Comparison of ENCODE assay signal across 35 cellular contexts in genomic region chr5:1261643-1262042, GRCh38. TPM values are rescaled to one million over a fixed set of nuclear protein-coding genes. Genes with fewer than 3 reads are reported as not detected.
"Had no signal": no experiment of that assay in that cellular context is flagged by ENCODE, and none has a peak within 500 bp of the region (broad histone marks: within the 10 kb centered on the region; RNA-seq: fewer than 3 reads in every experiment).

No MANE protein-coding gene starts in this region.

- H3K9me3 ChIP-seq: MG63 had no signal

- H3K27ac ChIP-seq: KMS-11 had no signal

- DNase-seq: Karpas-422, Kasumi-1, KG1, MG63, MM.1S, MV-4-11, NCI-H1048, NCI-H1092, NCI-H1092 treated with DMSO at 0.1 percent for 48 hours, NCI-H1105, NCI-H1105 treated with DMSO at 0.1 percent for 48 hours, NCI-H1417 treated with DMSO at 0.1 percent for 48 hours, NCI-H1436, NCI-H1436 treated with DMSO at 0.1 percent for 48 hours, NCI-H146, NCI-H1694, NCI-H1694 treated with DMSO at 0.1 percent for 48 hours, NCI-H187, NCI-H187 treated with DMSO at 0.1 percent for 48 hours, NCI-H2029, NCI-H2029 treated with DMSO at 0.1 percent for 48 hours, NCI-H2081 treated with DMSO at 0.1 percent for 48 hours, NCI-H2107, NCI-H2171 treated with DMSO at 0.1 percent for 48 hours, NCI-H2227 treated with DMSO at 0.1 percent for 48 hours, NCI-H226, NCI-H345, NCI-H446, NCI-H446 treated with DMSO at 0.1 percent for 48 hours, NCI-H510A had no signal

- H3K4me3 ChIP-seq: MG63 had no signal

RNA-seq across cellular contexts. Expression of gene SLC6A18, which starts 36.5 kb away (rescaled TPM):
- total RNA-seq: LHCN-M2, M059J, MCF 10A, NCI-H460 had no signal
